ENCODE assay signal across 22 cellular contexts in genomic region chr4:66949424-66949823, GRCh38.
A peak's percentile ranks its signal among the peaks of the same experiment; 100 is the strongest.
DNase-seq lines count a peak whose midpoint lies in the region; ATAC-seq and TF ChIP-seq lines count a peak whose summit lies in the region.
"Had no signal": no experiment of that assay in that cellular context is flagged by ENCODE, and none has a peak within 500 bp of the region (broad histone marks: within the 10 kb centered on the region; RNA-seq: fewer than 3 reads in every experiment).

No MANE protein-coding gene starts in this region.

- H3K9me2 ChIP-seq in MM.1S (replicated peaks; ENCODE audit: insufficient read depth, low read length), result no peaks in the 10 kb centered on the region

- no peaks in the 10 kb centered on the region for H3K27me3 ChIP-seq in MM.1S (replicated peaks; ENCODE audit: insufficient read depth, low read length)
- H3K27me3 ChIP-seq: heart right ventricle, MG63, right lobe of liver, tibial artery had no signal

- TF ChIP-seq CTCF in MM.1S (IDR thresholded peaks at IDR 0.05; ENCODE audit: low read length) (no peak), HFFc6 (IDR thresholded peaks at IDR 0.05) (no peak)

- H3K27ac Mint-ChIP-seq in HFFc6, result no peak overlapping the region
- H3K27ac Mint-ChIP-seq: activated naive CD8-positive, alpha-beta T cell; activated T-helper 1 cell treated with anti-CD3 and anti-CD28 coated beads, Interleukin-12 subunit alpha, Interleukin-12 subunit beta, Interleukin-2, Interleukin-4 antibody, amounts not matched to agents 30 ng/mL and 10 ng/mL and 1 ng/mL, durations not matched to agents 14 hours and 24 hours and 36 hours; immature natural killer cell had no signal

- no peaks in the 10 kb centered on the region for H3K9me3 ChIP-seq in MM.1S (replicated peaks; ENCODE audit: insufficient read depth, low read length)
- H3K9me3 ChIP-seq: HAP-1, heart right ventricle, MG63, right lobe of liver, tibial artery had no signal

- H4K20me1 ChIP-seq in MM.1S (ENCODE audit: insufficient read depth, low read length), result no peaks in the 10 kb centered on the region

- no peak overlapping the region for H3K27ac ChIP-seq in MM.1S (ENCODE audit: low read length)
- H3K27ac ChIP-seq: heart right ventricle, left ventricle myocardium inferior, right lobe of liver, tibial artery had no signal

- peaks cover 26% of the 10 kb centered on the region for H3K4me1 ChIP-seq in MM.1S (ENCODE audit: low read length)
- H3K4me1 ChIP-seq: HAP-1, heart right ventricle, left ventricle myocardium inferior, right lobe of liver, tibial artery had no signal

- no peaks in the 10 kb centered on the region for H3K79me2 ChIP-seq in MM.1S (ENCODE audit: low read length)

- peaks cover 43% of the 10 kb centered on the region for H3K9me3 Mint-ChIP-seq in HFFc6
- H3K9me3 Mint-ChIP-seq: activated T-helper 1 cell treated with anti-CD3 and anti-CD28 coated beads, Interleukin-12 subunit alpha, Interleukin-12 subunit beta, Interleukin-2, Interleukin-4 antibody, amounts not matched to agents 30 ng/mL and 10 ng/mL and 1 ng/mL, durations not matched to agents 14 hours and 24 hours and 36 hours had no signal

- no peak overlapping the region for H3K4me3 Mint-ChIP-seq in HFFc6
- H3K4me3 Mint-ChIP-seq: activated naive CD8-positive, alpha-beta T cell; activated T-helper 1 cell treated with anti-CD3 and anti-CD28 coated beads, Interleukin-12 subunit alpha, Interleukin-12 subunit beta, Interleukin-2, Interleukin-4 antibody, amounts not matched to agents 30 ng/mL and 10 ng/mL and 1 ng/mL, durations not matched to agents 14 hours and 24 hours and 36 hours; immature natural killer cell had no signal

- peak overlapping the region; percentile 19; the same call in 1 of the 2 replicates for H3K4me2 ChIP-seq in MM.1S (ENCODE audit: low read depth, low read length)

- no peaks in the 10 kb centered on the region for H3K36me3 ChIP-seq in MM.1S (replicated peaks; ENCODE audit: insufficient read depth, low read length)
- H3K36me3 ChIP-seq: HAP-1, heart right ventricle, left ventricle myocardium inferior, MG63, right lobe of liver, tibial artery had no signal

- H3K36me3 Mint-ChIP-seq in HFFc6 (ENCODE audit: low read depth), result no peaks in the 10 kb centered on the region
- H3K36me3 Mint-ChIP-seq: activated naive CD8-positive, alpha-beta T cell; immature natural killer cell had no signal

- H3K9ac ChIP-seq in MM.1S (ENCODE audit: low read length), result no peak overlapping the region

- no peak overlapping the region for H3K4me3 ChIP-seq in MM.1S (ENCODE audit: low read length)
- H3K4me3 ChIP-seq: HAP-1, heart right ventricle, left ventricle myocardium inferior, MG63, right lobe of liver, tibial artery had no signal

- no peaks in the 10 kb centered on the region for H3K4me1 Mint-ChIP-seq in HFFc6 (ENCODE audit: low read depth)
- H3K4me1 Mint-ChIP-seq: immature natural killer cell had no signal

- ATAC-seq in GM21825 (IDR thresholded peaks at IDR 0.05; ENCODE audit: unreplicated experiment), result no peak
- no peak for ATAC-seq in GM18870 (IDR thresholded peaks at IDR 0.05; ENCODE audit: unreplicated experiment)
- ATAC-seq: heart right ventricle had no signal

- no peaks in the 10 kb centered on the region for H3F3A ChIP-seq in MM.1S (ENCODE audit: insufficient read depth, low read length)

- H3K27me3 Mint-ChIP-seq in HFFc6 (ENCODE audit: insufficient read depth), result peaks cover 2% of the 10 kb centered on the region; the same call in 1 of the 2 replicates
- H3K27me3 Mint-ChIP-seq: activated naive CD8-positive, alpha-beta T cell had no signal

- H2AFZ ChIP-seq in MM.1S (ENCODE audit: low read length), result 0 out of 2 replicates have a peak overlapping the region, but pooled peaks have one; percentile 3

- DNase-seq in MM.1S, result no peak
- DNase-seq in SIG-M5 (lab: John Stamatoyannopoulos, UW), result peak; percentile 22
- peak; percentile 44 for DNase-seq in globus pallidus (ENCODE audit: low spot score)
- DNase-seq in NCI-H2196 (lab: John Stamatoyannopoulos, UW; ENCODE audit: unreplicated experiment), result no peak
- DNase-seq in HFFc6, result no peak
- DNase-seq: activated CD4-positive, CD25-positive, alpha-beta regulatory T cell treated with anti-CD3 and anti-CD28 coated beads, Interleukin-2, amount 50 U/mL, for 72 hours; heart right ventricle; immature natural killer cell; left ventricle myocardium inferior; MG63; NCI-H187 treated with DMSO at 0.1 percent for 48 hours; NCI-H446; right lobe of liver; SHP77 treated with DMSO at 0.1 percent for 48 hours; stimulated activated naive CD4-positive, alpha-beta T cell treated with Interleukin-2 at 50 U/mL for 16 hours; T-helper 2 cell; tibial artery had no signal

Comparison
In these comparisons a context has a peak if more than half of its experiments do, and no peak if none do; other contexts are left out.
1. DNase-seq: peak in SIG-M5 (single experiment) and globus pallidus (single experiment); none in MM.1S (single experiment), NCI-H2196 (single experiment) and HFFc6 (single experiment).